ENCODE assay signal across 1 cellular context in the genomic region with DNA sequence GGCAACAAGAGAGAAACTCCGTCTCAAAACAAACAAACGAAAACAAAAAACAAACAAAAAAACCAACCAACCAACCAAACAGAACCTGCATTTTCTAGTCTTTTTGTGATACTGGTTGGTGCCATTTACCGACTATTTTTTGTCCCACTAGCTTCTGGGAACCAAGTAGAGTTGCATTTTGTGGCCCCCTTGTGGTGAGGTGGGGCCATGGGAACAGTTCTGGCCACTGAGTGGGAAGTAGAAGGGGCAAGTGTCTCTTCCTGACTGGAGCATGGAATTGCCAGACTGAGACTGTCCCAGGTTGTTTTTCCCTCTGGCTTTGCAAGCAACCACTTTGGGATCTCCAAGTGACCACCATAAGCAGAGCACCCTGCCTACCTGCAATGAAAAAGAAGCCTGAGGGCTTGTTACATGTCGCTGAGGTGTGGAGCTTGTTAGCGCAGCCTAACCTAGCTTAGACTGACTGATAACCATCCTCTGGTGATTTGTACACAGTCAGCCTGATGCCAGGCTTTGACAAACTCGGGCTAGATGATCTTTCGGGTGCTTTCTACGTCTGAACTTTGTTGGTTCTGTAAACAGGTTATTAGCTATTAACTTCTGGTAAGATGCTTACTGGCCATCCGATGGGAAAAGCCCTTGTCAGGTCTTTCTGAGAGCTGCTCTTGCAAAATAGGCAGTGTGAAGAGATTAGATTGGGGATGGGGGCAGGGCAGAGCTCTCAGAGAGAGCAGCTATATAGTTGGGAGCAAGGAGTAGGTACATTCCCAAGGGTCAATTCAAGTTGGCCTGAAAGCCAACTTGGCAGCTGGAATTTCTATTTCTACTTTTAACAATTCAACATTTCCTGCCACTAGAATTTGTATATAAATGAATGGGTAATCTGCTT.
TF ChIP-seq lines count a peak whose summit lies in the region.

No MANE protein-coding gene starts in this region.

TF ChIP-seq in Ishikawa, 13 proteins besides CTCF, POLR2A, EP300 and RAD21 (continued from another document):
- TF ChIP-seq, protein P1, sequence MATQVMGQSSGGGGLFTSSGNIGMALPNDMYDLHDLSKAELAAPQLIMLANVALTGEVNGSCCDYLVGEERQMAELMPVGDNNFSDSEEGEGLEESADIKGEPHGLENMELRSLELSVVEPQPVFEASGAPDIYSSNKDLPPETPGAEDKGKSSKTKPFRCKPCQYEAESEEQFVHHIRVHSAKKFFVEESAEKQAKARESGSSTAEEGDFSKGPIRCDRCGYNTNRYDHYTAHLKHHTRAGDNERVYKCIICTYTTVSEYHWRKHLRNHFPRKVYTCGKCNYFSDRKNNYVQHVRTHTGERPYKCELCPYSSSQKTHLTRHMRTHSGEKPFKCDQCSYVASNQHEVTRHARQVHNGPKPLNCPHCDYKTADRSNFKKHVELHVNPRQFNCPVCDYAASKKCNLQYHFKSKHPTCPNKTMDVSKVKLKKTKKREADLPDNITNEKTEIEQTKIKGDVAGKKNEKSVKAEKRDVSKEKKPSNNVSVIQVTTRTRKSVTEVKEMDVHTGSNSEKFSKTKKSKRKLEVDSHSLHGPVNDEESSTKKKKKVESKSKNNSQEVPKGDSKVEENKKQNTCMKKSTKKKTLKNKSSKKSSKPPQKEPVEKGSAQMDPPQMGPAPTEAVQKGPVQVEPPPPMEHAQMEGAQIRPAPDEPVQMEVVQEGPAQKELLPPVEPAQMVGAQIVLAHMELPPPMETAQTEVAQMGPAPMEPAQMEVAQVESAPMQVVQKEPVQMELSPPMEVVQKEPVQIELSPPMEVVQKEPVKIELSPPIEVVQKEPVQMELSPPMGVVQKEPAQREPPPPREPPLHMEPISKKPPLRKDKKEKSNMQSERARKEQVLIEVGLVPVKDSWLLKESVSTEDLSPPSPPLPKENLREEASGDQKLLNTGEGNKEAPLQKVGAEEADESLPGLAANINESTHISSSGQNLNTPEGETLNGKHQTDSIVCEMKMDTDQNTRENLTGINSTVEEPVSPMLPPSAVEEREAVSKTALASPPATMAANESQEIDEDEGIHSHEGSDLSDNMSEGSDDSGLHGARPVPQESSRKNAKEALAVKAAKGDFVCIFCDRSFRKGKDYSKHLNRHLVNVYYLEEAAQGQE (IDR thresholded peaks at IDR 0.05; ENCODE audit: low read depth), result no peak
TF ChIP-seq in Ishikawa: peak in this region for 0.
